ENCODE assay signal across 13 cellular contexts in the genomic region with DNA sequence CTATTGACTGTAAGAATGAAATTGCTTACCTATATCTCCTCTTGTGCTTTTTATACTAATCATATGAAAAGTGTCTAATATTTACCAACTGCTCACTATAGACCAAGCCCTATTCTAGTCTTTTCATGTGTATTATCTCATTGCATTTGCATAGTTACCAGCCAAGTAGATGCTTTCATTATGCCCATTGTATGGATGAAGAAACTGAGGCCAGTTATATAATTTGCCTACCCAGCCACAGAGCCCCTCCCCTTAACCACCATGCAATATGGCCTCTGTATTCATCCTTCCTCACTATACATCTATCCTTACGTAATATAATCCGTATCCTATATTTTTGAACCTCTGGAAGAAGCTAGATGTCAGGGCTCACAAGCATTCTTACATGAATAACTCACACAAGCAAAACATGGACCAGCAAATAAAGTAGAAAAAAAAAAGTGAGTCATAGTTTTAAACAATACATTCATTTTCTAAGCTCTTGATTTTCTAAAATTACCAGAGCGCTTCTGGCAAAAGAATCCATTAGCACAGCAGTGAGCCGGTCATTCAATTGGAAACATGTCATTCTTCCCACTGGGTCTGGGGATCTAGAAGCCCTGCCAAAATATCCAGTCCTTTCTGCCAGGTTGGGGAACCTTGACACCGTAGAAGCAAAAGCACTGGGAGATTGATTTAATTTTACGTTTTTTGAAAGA.
DNase-seq lines count a peak whose midpoint lies in the region; ATAC-seq lines count a peak whose summit lies in the region.
"Had no signal": no experiment of that assay in that cellular context is flagged by ENCODE, and none has a peak within 500 bp of the region (broad histone marks: within the 10 kb centered on the region; RNA-seq: fewer than 3 reads in every experiment).

No MANE protein-coding gene starts in this region.

- H3K27me3 Mint-ChIP-seq in activated CD4-positive, alpha-beta memory T cell treated with anti-CD3 and anti-CD28 coated beads for 36 hours: peaks cover 8% of the 10 kb centered on the region

- DNase-seq in EL: peak; percentile 41
- peak; percentile 46 to 85 for DNase-seq in NCI-H446 (lab: John Stamatoyannopoulos, UW)
- peak; percentile 42 for DNase-seq in dedifferentiated amniotic fluid mesenchymal stem cell (ENCODE audit: extremely low spot score)
- peak; percentile 28 for DNase-seq in midbrain (lab: John Stamatoyannopoulos, UW)
- no peak for DNase-seq in activated naive CD4-positive, alpha-beta T cell treated with Interleukin-2 at 50 U/mL for 16 hours
- no peak for DNase-seq in activated CD4-positive, alpha-beta memory T cell treated with anti-CD3 and anti-CD28 coated beads for 36 hours
- DNase-seq in activated T-cell treated with anti-CD3 and anti-CD28 coated beads, Interleukin-2, amount 50 U/mL, for 48 hours: no peak
- DNase-seq: adrenal gland; CD4-positive, alpha-beta memory T cell; lower lobe of right lung; ovary had no signal

- POLR2A ChIA-PET in activated CD4-positive, alpha-beta memory T cell treated with anti-CD3 and anti-CD28 coated beads for 36 hours (lab: Charles Lee): no interaction called here

- H3K36me3 Mint-ChIP-seq in activated CD4-positive, alpha-beta memory T cell treated with anti-CD3 and anti-CD28 coated beads for 36 hours: no peaks in the 10 kb centered on the region
- H3K36me3 Mint-ChIP-seq: CD4-positive, alpha-beta memory T cell had no signal

- CTCF ChIA-PET in activated CD4-positive, alpha-beta memory T cell treated with anti-CD3 and anti-CD28 coated beads for 36 hours (lab: Charles Lee): no interaction called here

- H3K4me1 Mint-ChIP-seq in activated CD4-positive, alpha-beta memory T cell treated with anti-CD3 and anti-CD28 coated beads for 36 hours (ENCODE audit: low read depth): no peaks in the 10 kb centered on the region
- H3K4me1 Mint-ChIP-seq: CD4-positive, alpha-beta memory T cell had no signal

- H3K4me3 Mint-ChIP-seq in activated CD4-positive, alpha-beta memory T cell treated with anti-CD3 and anti-CD28 coated beads for 36 hours: no peak overlapping the region

- intact Hi-C loops in activated CD4-positive, alpha-beta memory T cell treated with anti-CD3 and anti-CD28 coated beads for 36 hours (cut with micrococcal nuclease): no loop called here

- no peak for ATAC-seq in HG03095 (IDR thresholded peaks at IDR 0.05; ENCODE audit: unreplicated experiment)
- ATAC-seq: HCT116, lower lobe of right lung had no signal

- no peak overlapping the region for H3K27ac Mint-ChIP-seq in activated CD4-positive, alpha-beta memory T cell treated with anti-CD3 and anti-CD28 coated beads for 36 hours
- H3K27ac Mint-ChIP-seq: CD4-positive, alpha-beta memory T cell had no signal

- no peaks in the 10 kb centered on the region for H3K9me3 Mint-ChIP-seq in activated CD4-positive, alpha-beta memory T cell treated with anti-CD3 and anti-CD28 coated beads for 36 hours

Comparison
In these comparisons a context has a peak if more than half of its experiments do, and no peak if none do; other contexts are left out.
1. DNase-seq: peak in EL (single experiment), NCI-H446 (2 of 2), dedifferentiated amniotic fluid mesenchymal stem cell (single experiment) and midbrain (single experiment); none in activated naive CD4-positive, alpha-beta T cell treated with Interleukin-2 at 50 U/mL for 16 hours (single experiment), activated CD4-positive, alpha-beta memory T cell treated with anti-CD3 and anti-CD28 coated beads for 36 hours (single experiment) and activated T-cell treated with anti-CD3 and anti-CD28 coated beads, Interleukin-2, amount 50 U/mL, for 48 hours (0 of 2).